8 cellular contexts compared by ENCODE assay signal in genomic region chr6:7725849-7726415, GRCh38. TPM values are rescaled to one million over a fixed set of nuclear protein-coding genes. Genes with fewer than 3 reads are reported as not detected.
DNase-seq lines count a peak whose midpoint lies in the region; TF ChIP-seq lines count a peak whose summit lies in the region.

Gene BMP6, plus strand, starts transcription at chr6:7726099. Its CDS starts 857 bp downstream, at chr6:7726956.

- in situ Hi-C loops in HAP-1 (cut with MboI; ENCODE audit: low sequenced_read_pairs) (loop anchor here (10.0 kb wide), 2 partner anchors 179 to 279 kb away; no protein-coding TSS in a partner anchor), SK-MEL-5 (cut with HindIII; ENCODE audit: low pct_unique_long_range_greater_than_20kb, low sequenced_read_pairs) (loop anchor here (10.0 kb wide), 1 partner anchor 249 kb away; no protein-coding TSS in a partner anchor)

- no peaks in the 10 kb centered on the region for H3K36me3 ChIP-seq in HAP-1 (replicated peaks)
- no peaks in the 10 kb centered on the region for H3K36me3 ChIP-seq in right atrium auricular region

- DNase-seq in GDM1 (lab: John Stamatoyannopoulos, UW) = peak; percentile 46
- DNase-seq in HAP-1 (ENCODE audit: low spot score in 2 of 2) = peak; percentile 85 to 92
- peak; percentile 91 for DNase-seq in LoVo (ENCODE audit: low spot score)
- DNase-seq in SK-MEL-5 (ENCODE audit: low read depth, low spot score) = peak; percentile 91
- DNase-seq in anterior cingulate cortex (lab: John Stamatoyannopoulos, UW) = peak in 55 of 58 donors; percentile 14 to 82 (median 64)
- peak; percentile 90 for DNase-seq in right atrium auricular region (ENCODE audit: low spot score)
- peak; percentile 68 to 98 (median 80) for DNase-seq in posterior cingulate gyrus
- DNase-seq in NK-92 (lab: John Stamatoyannopoulos, UW; ENCODE audit: unreplicated experiment) = no peak

- H3K4me3 ChIP-seq in HAP-1 (peak within 1 kb of the TSS; percentile 33), right atrium auricular region (peak within 1 kb of the TSS; percentile 41 to 65)

- H3K9me3 ChIP-seq in HAP-1 (no peaks in the 10 kb centered on the region), right atrium auricular region (no peaks in the 10 kb centered on the region)

- H3K27ac ChIP-seq in right atrium auricular region = no peak within 1 kb of the TSS

- intact Hi-C loops in posterior cingulate gyrus (cut with DNase I) = loop anchor here (5.0 kb wide), 1 partner anchor 186 kb away; the partner anchor contains the start of gene TXNDC5

- H3K27me3 ChIP-seq in HAP-1 (ENCODE audit: low read depth) (peaks cover 51% of the 10 kb centered on the region), right atrium auricular region (peaks cover 9 to 12% of the 10 kb centered on the region in 2 donors)

- TF ChIP-seq CTCF in right atrium auricular region (IDR thresholded peaks at IDR 0.05) = no peak

- H3K4me1 ChIP-seq in HAP-1 (no peaks in the 10 kb centered on the region), right atrium auricular region (peaks cover 0 to 40% of the 10 kb centered on the region in 2 donors)

RNA-seq across cellular contexts. Expression of gene BMP6, which starts in this region (rescaled TPM):
- 0.05 TPM in 2 replicates for total RNA-seq in SK-MEL-5 (2014; rRNA removed; shearing (Covaris generic))
- polyA plus RNA-seq in SK-MEL-5 (2015; cell fraction: cytosol; rRNA removed) = 0.45 and 0.76 TPM in 2 replicates
- 0.19 and 0.28 TPM in 2 replicates for polyA plus RNA-seq in SK-MEL-5 (2015; cell fraction: nucleus; rRNA removed)
- 10 to 100 TPM; 10.4 to 19.1 TPM for total RNA-seq in right atrium auricular region

Comparison
In these comparisons a context has a peak if more than half of its experiments do, and no peak if none do; other contexts are left out.
1. RNA of gene BMP6 (total RNA-seq): 10.4 to 19.1 TPM in right atrium auricular region; 0.05 TPM in SK-MEL-5; every median in the first group is over 10 times any median in the second.
2. Peak in DNase-seq in SK-MEL-5; RNA of the gene not detected or under 1 TPM.